ENCODE assay signal across 8 cellular contexts in genomic region chr2:25309402-25309801, GRCh38. TPM values are rescaled to one million over a fixed set of nuclear protein-coding genes. Genes with fewer than 3 reads are reported as not detected.
DNase-seq lines count a peak whose midpoint lies in the region; ATAC-seq, FAIRE-seq and TF ChIP-seq lines count a peak whose summit lies in the region.

No MANE protein-coding gene starts in this region.

- no peaks in the 10 kb centered on the region for H3K9me3 Mint-ChIP-seq in activated naive CD8-positive, alpha-beta T cell treated with anti-CD3 and anti-CD28 coated beads for 36 hours

- no peak for FAIRE-seq in D721Med (lab: Jason Lieb, UNC)

- DNase-seq in D721Med (ENCODE audit: insufficient read length, low spot score) (peak; percentile 60), HuH-7.5 (ENCODE audit: low spot score) (peak; percentile 71), SK-N-DZ (ENCODE audit: low spot score) (peak; percentile 52), hypothalamus (lab: John Stamatoyannopoulos, UW) (peak in 26 of 51 donors; percentile 21 to 73 (median 52))
- DNase-seq in activated naive CD8-positive, alpha-beta T cell treated with anti-CD3 and anti-CD28 coated beads for 36 hours: peak; percentile 69
- peak; percentile 64 to 70 for DNase-seq in stimulated activated CD4-positive, alpha-beta T cell treated with anti-CD3 and anti-CD28 coated beads, Interleukin-4, amount 100 ng/mL, for 4 hours

- peaks cover 77% of the 10 kb centered on the region for H3K36me3 Mint-ChIP-seq in activated naive CD8-positive, alpha-beta T cell treated with anti-CD3 and anti-CD28 coated beads for 36 hours

- ATAC-seq in HG03520 (IDR thresholded peaks at IDR 0.05; ENCODE audit: unreplicated experiment) (no peak), GM19467 (IDR thresholded peaks at IDR 0.05; ENCODE audit: unreplicated experiment) (no peak)

- H3K4me3 Mint-ChIP-seq in activated naive CD8-positive, alpha-beta T cell treated with anti-CD3 and anti-CD28 coated beads for 36 hours: peak overlapping the region; percentile 51

- H3K27me3 Mint-ChIP-seq in activated naive CD8-positive, alpha-beta T cell treated with anti-CD3 and anti-CD28 coated beads for 36 hours: no peaks in the 10 kb centered on the region

- peak; percentile 44 for TF ChIP-seq CTCF in D721Med (IDR thresholded peaks at IDR 0.05; ENCODE audit: insufficient read depth, missing control alignments)

- H3K4me1 Mint-ChIP-seq in activated naive CD8-positive, alpha-beta T cell treated with anti-CD3 and anti-CD28 coated beads for 36 hours: peaks cover 77% of the 10 kb centered on the region

- peak overlapping the region; percentile 39 for H3K27ac Mint-ChIP-seq in activated naive CD8-positive, alpha-beta T cell treated with anti-CD3 and anti-CD28 coated beads for 36 hours

RNA-seq across cellular contexts. Expression of gene DNMT3A, which starts 32.3 kb away (rescaled TPM):
- 14.4 and 17.3 TPM in 2 replicates for polyA plus RNA-seq in SK-N-DZ (2014; cell fraction: cytosol; rRNA removed)
- 33.4 and 46.5 TPM in 2 replicates for polyA plus RNA-seq in SK-N-DZ (2014; cell fraction: nucleus; rRNA removed)
- 10 to 100 TPM; 90.7 to 92.2 TPM for total RNA-seq in activated naive CD8-positive, alpha-beta T cell treated with anti-CD3 and anti-CD28 coated beads for 36 hours
